16 cellular contexts compared by ENCODE assay signal in the genomic region with DNA sequence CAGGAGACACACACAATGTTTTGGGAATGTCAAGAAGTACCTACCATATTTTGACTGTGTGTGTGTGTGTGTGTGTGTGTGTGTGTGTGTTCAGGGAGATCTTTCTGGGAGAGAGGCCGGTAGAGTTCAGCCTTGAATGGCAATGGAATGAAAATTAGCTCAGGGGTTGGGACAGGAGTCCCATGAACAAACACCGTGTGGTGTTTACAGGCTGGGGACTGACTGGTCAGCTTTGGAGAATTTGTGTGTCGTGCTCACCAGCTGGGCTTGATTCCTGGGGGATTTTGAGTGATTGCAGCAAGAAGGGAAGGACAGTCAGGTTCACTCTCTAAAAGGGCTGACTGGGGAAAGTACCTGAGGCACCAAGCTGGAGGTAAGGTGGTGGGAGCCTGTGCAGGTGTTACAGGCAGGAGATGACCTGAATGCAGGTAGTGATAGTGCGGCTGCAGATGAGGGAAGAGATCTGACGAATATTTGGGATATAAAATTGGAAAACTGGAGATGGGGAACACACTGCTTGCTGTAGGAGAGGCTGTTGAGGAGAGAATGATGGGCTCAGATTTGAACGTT. TPM values are rescaled to one million over a fixed set of nuclear protein-coding genes. Genes with fewer than 3 reads are reported as not detected.
DNase-seq lines count a peak whose midpoint lies in the region; ATAC-seq and TF ChIP-seq lines count a peak whose summit lies in the region.
"Had no signal": no experiment of that assay in that cellular context is flagged by ENCODE, and none has a peak within 500 bp of the region (broad histone marks: within the 10 kb centered on the region; RNA-seq: fewer than 3 reads in every experiment).

No MANE protein-coding gene starts in this region.

- H3K9ac ChIP-seq in SK-N-SH, result no peak overlapping the region

- peak overlapping the region in 1 of 2 donors; percentile 1 for H3K27ac ChIP-seq in breast epithelium
- H3K27ac ChIP-seq in coronary artery, result peak overlapping the region; percentile 5 to 98
- H3K27ac ChIP-seq in naive thymus-derived CD4-positive, alpha-beta T cell (ENCODE audit: low read depth, low read length), result peak overlapping the region; percentile 1
- H3K27ac ChIP-seq in SK-N-SH (ENCODE audit: low read depth in 2 of 2, low read length in 1 of 2), result no peak overlapping the region

- peaks cover 19% of the 10 kb centered on the region for H4K20me1 ChIP-seq in SK-N-SH (ENCODE audit: insufficient read depth)

- peaks cover 7% of the 10 kb centered on the region for H3F3A ChIP-seq in SK-N-SH (replicated peaks; ENCODE audit: insufficient read depth)

- no peak for TF ChIP-seq RAD21 in SK-N-SH (IDR thresholded peaks at IDR 0.05; ENCODE audit: low read length)

- no peak for TF ChIP-seq POLR2A in breast epithelium (IDR thresholded peaks at IDR 0.05)

- H3K9me3 ChIP-seq in breast epithelium (peaks cover 0 to 4% of the 10 kb centered on the region in 2 donors), SK-N-SH (no peaks in the 10 kb centered on the region)
- no peaks in the 10 kb centered on the region for H3K9me3 ChIP-seq in naive thymus-derived CD4-positive, alpha-beta T cell (ENCODE audit: control insufficient read depth in 2 of 3, low read length in 3 of 3)
- H3K9me3 ChIP-seq: thoracic aorta had no signal

- peaks cover 20% of the 10 kb centered on the region for H3K79me2 ChIP-seq in SK-N-SH (ENCODE audit: insufficient read depth)

- no peak for TF ChIP-seq EP300 in SK-N-SH (IDR thresholded peaks at IDR 0.05; ENCODE audit: borderline replicate concordance in 1 of 2, low read depth in 1 of 2, low read length in 1 of 2)

- no peak for DNase-seq in MCF 10A (ENCODE audit: unreplicated experiment)
- DNase-seq in breast epithelium (ENCODE audit: low spot score in 2 of 2), result no peak
- no peak for DNase-seq in coronary artery (ENCODE audit: low spot score)
- no peak for DNase-seq in naive thymus-derived CD4-positive, alpha-beta T cell
- DNase-seq in DMS53 (lab: John Stamatoyannopoulos, UW), result no peak
- no peak for DNase-seq in SW 1271 (lab: John Stamatoyannopoulos, UW)
- no peak for DNase-seq in SK-N-SH
- DNase-seq: activated CD4-positive, alpha-beta memory T cell treated with anti-CD3 and anti-CD28 coated beads, Interleukin-2, amount 10 ng/mL, durations not matched to agents 7 days and 5 days; amygdala; NCI-H1048; NCI-H2107; NCI-H748 treated with DMSO at 0.1 percent for 48 hours had no signal

- H3K4me1 ChIP-seq in breast epithelium (peaks cover 4% of the 10 kb centered on the region in 2 donors), SK-N-SH (ENCODE audit: control insufficient read depth in 1 of 2, insufficient read depth in 2 of 2, low read depth in 1 of 2, low read length in 1 of 2) (peaks cover 12 to 13% of the 10 kb centered on the region in 2 experiments; a peak in 3 of 4 replicates)
- H3K4me1 ChIP-seq in naive thymus-derived CD4-positive, alpha-beta T cell (ENCODE audit: control insufficient read depth in 2 of 2, insufficient read depth in 2 of 2, low read length in 2 of 2), result peaks cover 14 to 19% of the 10 kb centered on the region in 2 donors

- POLR2A ChIA-PET in MCF 10A (lab: Yijun Ruan, JAX), result no interaction called here
- POLR2A ChIA-PET in naive thymus-derived CD4-positive, alpha-beta T cell (lab: Charles Lee), result no interaction called here
- POLR2A ChIA-PET in SK-N-SH (lab: Yijun Ruan, JAX), result no interaction called here

- ATAC-seq in naive thymus-derived CD4-positive, alpha-beta T cell, result no peak
- ATAC-seq in GM18867 (IDR thresholded peaks at IDR 0.05; ENCODE audit: unreplicated experiment), result no peak
- ATAC-seq: left lobe of liver, SK-N-SH treated with all-trans-retinoic acid at 6 μM for 48 hours had no signal

- H3K27ac Mint-ChIP-seq in MCF 10A (ENCODE audit: low read depth, unreplicated experiment), result peak overlapping the region; percentile 0
- peak overlapping the region in 8 of 9 donors; percentile 19 to 93 (median 56) for H3K27ac Mint-ChIP-seq in naive thymus-derived CD4-positive, alpha-beta T cell
- H3K27ac Mint-ChIP-seq: activated CD4-positive, alpha-beta memory T cell treated with anti-CD3 and anti-CD28 coated beads, Interleukin-2, amount 10 ng/mL, durations not matched to agents 7 days and 5 days had no signal

- no peak overlapping the region for H2AFZ ChIP-seq in SK-N-SH (ENCODE audit: low read depth)

- no peaks in the 10 kb centered on the region for H3K27me3 Mint-ChIP-seq in MCF 10A (ENCODE audit: insufficient read depth, unreplicated experiment)
- H3K27me3 Mint-ChIP-seq in naive thymus-derived CD4-positive, alpha-beta T cell, result peaks cover 0 to 7% (median 0%) of the 10 kb centered on the region in 5 donors
- H3K27me3 Mint-ChIP-seq: activated CD4-positive, alpha-beta memory T cell treated with anti-CD3 and anti-CD28 coated beads, Interleukin-2, amount 10 ng/mL, durations not matched to agents 7 days and 5 days had no signal

- 51% methylated on average over 6 of the region's 6 CpGs for WGBS in SK-N-SH (ENCODE audit: low lambda C conversion rate)

- intact Hi-C loops in MCF 10A (cut with micrococcal nuclease), result no loop called here
- intact Hi-C loops in breast epithelium (cut with DNase I; ENCODE audit: low total_unique reads), result no loop called here
- intact Hi-C loops in naive thymus-derived CD4-positive, alpha-beta T cell (cut with micrococcal nuclease), result loop anchor here (5.0 to 10.0 kb wide), 5 partner anchors 579 to 1039 kb away; partner anchors contain the start of genes ATP9B (in 1 of the 2) and NFATC1 (in 1 of the 2)

- CTCF ChIA-PET in MCF 10A (lab: Yijun Ruan, JAX), result interaction anchor here (0.7 kb wide), 1 partner anchor 48 kb away, joined by 6 read pairs; no protein-coding TSS in a partner anchor
- CTCF ChIA-PET in naive thymus-derived CD4-positive, alpha-beta T cell (lab: Charles Lee), result interaction anchor here (0.7 kb wide), 1 partner anchor 19 kb away, joined by 4 read pairs; no protein-coding TSS in a partner anchor
- CTCF ChIA-PET in SK-N-SH (lab: Yijun Ruan, JAX), result no interaction called here

- H3K36me3 Mint-ChIP-seq in MCF 10A (ENCODE audit: insufficient read depth, unreplicated experiment), result no peaks in the 10 kb centered on the region
- peaks cover 0 to 7% (median 3%) of the 10 kb centered on the region in 5 donors for H3K36me3 Mint-ChIP-seq in naive thymus-derived CD4-positive, alpha-beta T cell

- BruUV-seq in MCF 10A (replicated peaks; lab: Mats Ljungman, UMichigan), result no TSS peak

- no peaks in the 10 kb centered on the region for H3K9me3 Mint-ChIP-seq in MCF 10A (ENCODE audit: unreplicated experiment)
- H3K9me3 Mint-ChIP-seq in naive thymus-derived CD4-positive, alpha-beta T cell, result peaks cover 0 to 10% (median 0%) of the 10 kb centered on the region in 11 donors
- H3K9me3 Mint-ChIP-seq: activated CD4-positive, alpha-beta memory T cell treated with anti-CD3 and anti-CD28 coated beads, Interleukin-2, amount 10 ng/mL, durations not matched to agents 7 days and 5 days had no signal

- no peaks in the 10 kb centered on the region for H3K36me3 ChIP-seq in breast epithelium
- H3K36me3 ChIP-seq in naive thymus-derived CD4-positive, alpha-beta T cell (ENCODE audit: control insufficient read depth in 2 of 3, insufficient read depth in 3 of 3, low read length in 3 of 3), result no peaks in the 10 kb centered on the region
- H3K36me3 ChIP-seq in SK-N-SH (replicated peaks in 1 of 2; ENCODE audit: control insufficient read depth in 1 of 2, insufficient read depth in 2 of 2, low read length in 1 of 2), result peaks cover 2 to 4% of the 10 kb centered on the region in 2 experiments
- H3K36me3 ChIP-seq: thoracic aorta had no signal

- TF ChIP-seq CTCF in MCF 10A (IDR thresholded peaks at IDR 0.05; ENCODE audit: unreplicated experiment) (no peak), breast epithelium (IDR thresholded peaks at IDR 0.05) (no peak), coronary artery (IDR thresholded peaks at IDR 0.05) (no peak), SK-N-SH (IDR thresholded peaks at IDR 0.05) (no peak)

- H3K27me3 ChIP-seq in breast epithelium (no peaks in the 10 kb centered on the region), SK-N-SH (ENCODE audit: insufficient read depth) (no peaks in the 10 kb centered on the region)
- H3K27me3 ChIP-seq in naive thymus-derived CD4-positive, alpha-beta T cell (ENCODE audit: control insufficient read depth in 2 of 2, insufficient read depth in 2 of 2, low read length in 2 of 2), result no peaks in the 10 kb centered on the region

- no peak overlapping the region for H3K4me2 ChIP-seq in SK-N-SH

- H3K4me1 Mint-ChIP-seq in MCF 10A (ENCODE audit: insufficient read depth, unreplicated experiment), result peaks cover 9% of the 10 kb centered on the region
- H3K4me1 Mint-ChIP-seq in naive thymus-derived CD4-positive, alpha-beta T cell, result peaks cover 10 to 42% (median 25%) of the 10 kb centered on the region in 7 donors

- H3K9me2 ChIP-seq in SK-N-SH, result no peaks in the 10 kb centered on the region

- H3K4me3 Mint-ChIP-seq in MCF 10A (ENCODE audit: unreplicated experiment), result no peak overlapping the region
- peak overlapping the region in 4 of 10 donors; percentile 1 to 25 (median 10) for H3K4me3 Mint-ChIP-seq in naive thymus-derived CD4-positive, alpha-beta T cell
- H3K4me3 Mint-ChIP-seq: activated CD4-positive, alpha-beta memory T cell treated with anti-CD3 and anti-CD28 coated beads, Interleukin-2, amount 10 ng/mL, durations not matched to agents 7 days and 5 days had no signal

- H3K4me3 ChIP-seq in breast epithelium (no peak overlapping the region), coronary artery (no peak overlapping the region), SK-N-SH (ENCODE audit: low read depth in 2 of 2, low read length in 1 of 2) (no peak overlapping the region)
- H3K4me3 ChIP-seq in naive thymus-derived CD4-positive, alpha-beta T cell (ENCODE audit: low read length), result no peak overlapping the region
- H3K4me3 ChIP-seq: thoracic aorta had no signal

TF ChIP-seq in SK-N-SH, 30 proteins besides CTCF, POLR2A, EP300 and RAD21 (continues in another document):
- TF ChIP-seq TAF1 (IDR thresholded peaks at IDR 0.05; ENCODE audit: borderline replicate concordance, low read depth, low read length), result no peak
- TF ChIP-seq, protein P1, sequence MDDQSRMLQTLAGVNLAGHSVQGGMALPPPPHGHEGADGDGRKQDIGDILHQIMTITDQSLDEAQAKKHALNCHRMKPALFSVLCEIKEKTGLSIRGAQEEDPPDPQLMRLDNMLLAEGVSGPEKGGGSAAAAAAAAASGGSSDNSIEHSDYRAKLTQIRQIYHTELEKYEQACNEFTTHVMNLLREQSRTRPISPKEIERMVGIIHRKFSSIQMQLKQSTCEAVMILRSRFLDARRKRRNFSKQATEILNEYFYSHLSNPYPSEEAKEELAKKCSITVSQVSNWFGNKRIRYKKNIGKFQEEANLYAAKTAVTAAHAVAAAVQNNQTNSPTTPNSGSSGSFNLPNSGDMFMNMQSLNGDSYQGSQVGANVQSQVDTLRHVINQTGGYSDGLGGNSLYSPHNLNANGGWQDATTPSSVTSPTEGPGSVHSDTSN (IDR thresholded peaks at IDR 0.05), result no peak
- no peak for TF ChIP-seq POLR2AphosphoS5 (IDR thresholded peaks at IDR 0.05; ENCODE audit: low read depth, low read length)

RNA-seq across cellular contexts. Expression of gene ADNP2, which starts 2.5 kb away (rescaled TPM):
- total RNA-seq in MCF 10A (2022) (19.6 and 21.1 TPM in 2 replicates), breast epithelium (10 to 100 TPM; 15.7 to 20.3 (median 20.1) TPM)
- 10 to 100 TPM; 18.4 to 41.4 (median 25.3) TPM for total RNA-seq in naive thymus-derived CD4-positive, alpha-beta T cell
- 10 to 100 TPM; 10.3 to 10.7 TPM for polyA plus RNA-seq in naive thymus-derived CD4-positive, alpha-beta T cell
- polyA plus RNA-seq in SK-N-SH (2012; rRNA removed), result 4.3 and 4.6 TPM in 2 replicates
- polyA plus RNA-seq in SK-N-SH (2012; cell fraction: cytosol; rRNA removed), result 5.0 and 5.4 TPM in 2 replicates
- polyA plus RNA-seq in SK-N-SH (2012; cell fraction: nucleus; rRNA removed), result 10.7 and 12.3 TPM in 2 replicates

Comparison
In these comparisons a context has a peak if more than half of its experiments do, and no peak if none do; other contexts are left out.
1. H3K27ac ChIP-seq: peak in coronary artery (2 of 2) and naive thymus-derived CD4-positive, alpha-beta T cell (single experiment); none in SK-N-SH (0 of 2).
2. intact Hi-C loops: an anchor here in naive thymus-derived CD4-positive, alpha-beta T cell (5.0 to 10.0 kb wide); none called in MCF 10A and breast epithelium.